In genomic region chr18:48161911-48162698, GRCh38 we compare ENCODE assay signal across 8 cellular contexts.
DNase-seq lines count a peak whose midpoint lies in the region; FAIRE-seq and TF ChIP-seq lines count a peak whose summit lies in the region.

No MANE protein-coding gene starts in this region.

- H3K27ac ChIP-seq in astrocyte (ENCODE audit: low read depth, low read length) (no peak overlapping the region), kidney (ENCODE audit: low read depth in 2 of 2, low read length in 2 of 2) (peak overlapping the region; percentile 1 to 66), stomach smooth muscle (ENCODE audit: low read length) (peak overlapping the region; percentile 49)

- H4K20me1 ChIP-seq in astrocyte (ENCODE audit: insufficient read depth, low read length): no peaks in the 10 kb centered on the region

- no peaks in the 10 kb centered on the region for H3K79me2 ChIP-seq in astrocyte (ENCODE audit: insufficient read depth, low read length)

- in situ Hi-C loops in HAP-1 (cut with MboI; ENCODE audit: low sequenced_read_pairs): no loop called here

- H3K9ac ChIP-seq in astrocyte (ENCODE audit: low read length) (peak overlapping the region; percentile 71), kidney (ENCODE audit: low read length in 2 of 2) (no peak overlapping the region), stomach smooth muscle (ENCODE audit: low read length in 2 of 2) (peak overlapping the region; percentile 35 to 73)

- H3K27me3 Mint-ChIP-seq in astrocyte (ENCODE audit: low read depth, unreplicated experiment): peaks cover 51% of the 10 kb centered on the region

- FAIRE-seq in astrocyte (lab: Jason Lieb, UNC) (no peak), kidney (lab: Jason Lieb, UNC) (no peak)

- peaks cover 5% of the 10 kb centered on the region for H3K4me1 Mint-ChIP-seq in astrocyte (ENCODE audit: low read depth, unreplicated experiment)

- H3K9me3 ChIP-seq in HAP-1 (no peaks in the 10 kb centered on the region), astrocyte (ENCODE audit: insufficient read depth, low read depth, low read length) (no peaks in the 10 kb centered on the region), kidney (ENCODE audit: control insufficient read depth in 1 of 2, low read length in 2 of 2) (no peaks in the 10 kb centered on the region), stomach smooth muscle (ENCODE audit: control insufficient read depth in 2 of 2, low read length in 2 of 2) (no peaks in the 10 kb centered on the region)

- H3K4me1 ChIP-seq in HAP-1: no peaks in the 10 kb centered on the region
- peaks cover 5% of the 10 kb centered on the region for H3K4me1 ChIP-seq in astrocyte (ENCODE audit: insufficient read depth, low read length)
- peaks cover 0 to 6% of the 10 kb centered on the region in 2 donors for H3K4me1 ChIP-seq in kidney (ENCODE audit: control insufficient read depth in 1 of 2, insufficient read depth in 1 of 2, low read depth in 1 of 2, low read length in 2 of 2)
- peaks cover 14% of the 10 kb centered on the region for H3K4me1 ChIP-seq in stomach smooth muscle (ENCODE audit: control insufficient read depth, insufficient read depth, low read length)

- intact Hi-C loops in kidney (cut with DNase I): no loop called here

- peak overlapping the region; percentile 89 for H3K4me2 ChIP-seq in astrocyte (ENCODE audit: low read length)

- peak overlapping the region; percentile 48 for H3K4me3 ChIP-seq in HAP-1
- peak overlapping the region; percentile 59 for H3K4me3 ChIP-seq in astrocyte (ENCODE audit: insufficient read depth, low read depth, low read length)
- peak overlapping the region in 1 of 2 donors; percentile 51 for H3K4me3 ChIP-seq in kidney (ENCODE audit: low read length in 2 of 2)
- peak overlapping the region; percentile 45 to 74 for H3K4me3 ChIP-seq in stomach smooth muscle (ENCODE audit: low read length in 2 of 2)

- TF ChIP-seq CTCF in astrocyte (IDR thresholded peaks at IDR 0.05; ENCODE audit: insufficient read depth, low read depth, low read length): no peak
- TF ChIP-seq CTCF in kidney (IDR thresholded peaks at IDR 0.05; ENCODE audit: borderline replicate concordance, extremely low read depth, insufficient read depth): no peak

- peak overlapping the region; percentile 75 for H2AFZ ChIP-seq in astrocyte (ENCODE audit: low read depth, low read length)

- H3K4me3 Mint-ChIP-seq in astrocyte (ENCODE audit: unreplicated experiment): peak overlapping the region; percentile 75

- H3K9me3 Mint-ChIP-seq in astrocyte (ENCODE audit: unreplicated experiment): no peaks in the 10 kb centered on the region

- no peaks in the 10 kb centered on the region for H3K36me3 Mint-ChIP-seq in astrocyte (ENCODE audit: low read depth, unreplicated experiment)

- no peak overlapping the region for H3K27ac Mint-ChIP-seq in astrocyte (ENCODE audit: unreplicated experiment)

- no peaks in the 10 kb centered on the region for H3K36me3 ChIP-seq in HAP-1 (replicated peaks)
- no peaks in the 10 kb centered on the region for H3K36me3 ChIP-seq in astrocyte (ENCODE audit: insufficient read depth, low read length)
- H3K36me3 ChIP-seq in kidney (ENCODE audit: control insufficient read depth in 1 of 2, insufficient read depth in 2 of 2, low read length in 2 of 2): no peaks in the 10 kb centered on the region
- H3K36me3 ChIP-seq in stomach smooth muscle (ENCODE audit: control insufficient read depth in 2 of 2, insufficient read depth in 2 of 2, low read length in 2 of 2): no peaks in the 10 kb centered on the region

- DNase-seq in Daoy (ENCODE audit: low read depth) (peak; percentile 39), HAP-1 (ENCODE audit: low spot score in 2 of 2) (no peak), NCI-H146 (lab: John Stamatoyannopoulos, UW) (peak; percentile 99), astrocyte (ENCODE audit: low read depth) (no peak), kidney (no peak), AG08395 (ENCODE audit: low spot score) (no peak), HuH-7.5 (ENCODE audit: low spot score) (no peak)

- no peaks in the 10 kb centered on the region for H3K27me3 ChIP-seq in HAP-1 (ENCODE audit: low read depth)
- H3K27me3 ChIP-seq in astrocyte (ENCODE audit: insufficient read depth, low read length): peaks cover 4% of the 10 kb centered on the region
- H3K27me3 ChIP-seq in stomach smooth muscle (ENCODE audit: control insufficient read depth in 1 of 2, insufficient read depth in 2 of 2, low read length in 2 of 2): no peaks in the 10 kb centered on the region

Comparison
In these comparisons a context has a peak if more than half of its experiments do, and no peak if none do; other contexts are left out.
1. DNase-seq: peak in Daoy (single experiment) and NCI-H146 (single experiment); none in HAP-1 (0 of 2), astrocyte (single experiment), kidney (single experiment), AG08395 (single experiment) and HuH-7.5 (single experiment).
2. H3K9ac ChIP-seq: peak in astrocyte (single experiment) and stomach smooth muscle (2 of 2); none in kidney (0 of 2).